Comparison of ENCODE assay signal across 6 cellular contexts in the genomic region with DNA sequence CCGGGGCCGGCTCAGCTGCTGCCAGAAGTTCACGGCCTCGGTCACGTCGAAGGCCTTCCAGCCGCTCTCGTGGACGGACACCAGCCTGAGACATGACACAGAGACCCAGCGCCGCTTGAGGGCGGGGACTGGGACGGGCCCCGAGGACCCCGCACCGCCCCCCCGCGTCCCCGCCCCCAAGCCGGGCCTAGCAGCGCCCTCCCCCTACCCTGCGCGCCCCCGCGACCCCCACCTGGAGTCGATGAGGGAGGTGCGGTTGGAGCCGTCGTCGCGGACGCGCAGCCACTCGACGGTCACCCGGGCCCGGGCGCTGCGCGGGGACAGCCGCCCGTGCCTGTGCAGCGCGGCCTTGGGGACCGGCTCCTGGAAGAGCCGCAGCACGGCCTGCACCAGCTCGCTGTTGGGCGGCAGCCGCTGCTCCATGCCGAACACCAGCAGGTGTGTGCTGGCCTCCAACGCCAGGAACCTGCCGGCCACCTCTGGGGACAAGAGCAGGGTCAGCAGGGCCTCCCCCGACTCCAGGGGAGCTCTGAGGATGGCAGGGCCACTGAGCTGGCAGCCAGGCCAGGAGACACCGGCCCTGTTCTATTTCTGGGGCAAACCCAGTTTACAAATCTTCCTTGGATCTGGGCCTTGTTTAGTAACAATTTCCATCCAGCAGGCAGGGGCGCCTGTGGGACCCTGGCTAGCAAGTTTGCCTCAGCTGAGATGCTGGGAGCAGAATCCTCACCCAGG. TPM values are rescaled to one million over a fixed set of nuclear protein-coding genes. Genes with fewer than 3 reads are reported as not detected.
DNase-seq lines count a peak whose midpoint lies in the region; ATAC-seq, FAIRE-seq and TF ChIP-seq lines count a peak whose summit lies in the region.
"Not testable (repeated sequence)": the region's sequence is repeated elsewhere in the genome, so short reads cannot be mapped to it uniquely, and the experiment has no call there.
"Had no signal": no experiment of that assay in that cellular context is flagged by ENCODE, and none has a peak within 500 bp of the region (broad histone marks: within the 10 kb centered on the region; RNA-seq: fewer than 3 reads in every experiment).

No MANE protein-coding gene starts in this region.

- H2AK5ac ChIP-seq in H9 (ENCODE audit: insufficient read length, low read length), result not testable (repeated sequence)

- not testable (repeated sequence) for H3K36me3 ChIP-seq in colonic mucosa; iPS-15b (ENCODE audit: control insufficient read depth, insufficient read depth, low read length); pancreas

- not testable (repeated sequence) for H3K27me3 Mint-ChIP-seq in H9 (ENCODE audit: low read depth)
- H3K27me3 Mint-ChIP-seq in mesothelial cell of epicardium (ENCODE audit: low read depth), result peaks cover 11% of the 10 kb centered on the region

- H4K8ac ChIP-seq in H9 (replicated peaks; ENCODE audit: insufficient read length, low read depth, low read length), result not testable (repeated sequence)

- H3K27me3 ChIP-seq in H9 (ENCODE audit: insufficient read depth, low read length); colonic mucosa; iPS-15b (ENCODE audit: control insufficient read depth, insufficient read depth, low read length); pancreas: not testable (repeated sequence)

- peaks cover 0 to 13% (median 0%) of the 10 kb centered on the region in 3 experiments; a peak in 5 of 7 replicates for H3K36me3 Mint-ChIP-seq in H9 (ENCODE audit: insufficient read depth in 1 of 3, low read depth in 3 of 3)
- not testable (repeated sequence) for H3K36me3 Mint-ChIP-seq in mesothelial cell of epicardium

- H3K4me3 ChIP-seq in colonic mucosa, result peak overlapping the region; percentile 30
- peak overlapping the region; percentile 23 for H3K4me3 ChIP-seq in iPS-15b (ENCODE audit: low read depth, low read length)
- peak overlapping the region; percentile 1 to 41 (median 14) for H3K4me3 ChIP-seq in pancreas

- not testable (repeated sequence) for H4K5ac ChIP-seq in H9 (ENCODE audit: insufficient read length, low read depth, low read length)

- ATAC-seq in pancreas, result peak in 2 of 4 donors; percentile 33 to 45

- not testable (repeated sequence) for H3K18ac ChIP-seq in H9 (ENCODE audit: insufficient read length, low read depth, low read length)

- H2BK5ac ChIP-seq in H9 (ENCODE audit: insufficient read length, low read length), result not testable (repeated sequence)

- not testable (repeated sequence) for H2BK120ac ChIP-seq in H9 (ENCODE audit: low read depth, low read length, poor library complexity, severe bottlenecking)

- not testable (repeated sequence) for H3K9me3 Mint-ChIP-seq in H9, mesothelial cell of epicardium

- H4K20me1 ChIP-seq in H9 (ENCODE audit: control insufficient read depth, insufficient read depth, insufficient read length), result not testable (repeated sequence)

- H3K9me3 ChIP-seq in H9 (ENCODE audit: control insufficient read depth, low read depth, low read length); colonic mucosa; iPS-15b (ENCODE audit: control insufficient read depth, insufficient read depth, low read length); pancreas: not testable (repeated sequence)

- WGBS in H9 (ENCODE audit: extremely low coverage, insufficient read length, low lambda C conversion rate), result no CpG with 5 or more reads among the region's 56 CpGs
- 15 to 40% methylated on average over 37 to 46 of the region's 56 CpGs for WGBS in pancreas, 2 donors

- H2BK20ac ChIP-seq in H9 (ENCODE audit: low read depth, low read length, poor library complexity, severe bottlenecking), result not testable (repeated sequence)

- H3K23me2 ChIP-seq in H9 (ENCODE audit: insufficient read length, low read depth, low read length, poor library complexity, severe bottlenecking), result not testable (repeated sequence)

- FAIRE-seq in pancreas (lab: Jason Lieb, UNC), result not testable (repeated sequence)

- H4K91ac ChIP-seq in H9 (ENCODE audit: insufficient read length, low read depth, low read length), result not testable (repeated sequence)

- not testable (repeated sequence) for H3K79me1 ChIP-seq in H9 (ENCODE audit: insufficient read depth, low read depth, low read length, poor library complexity, severe bottlenecking)

- not testable (repeated sequence) for DNase-seq in H9; colonic mucosa; mesothelial cell of epicardium (ENCODE audit: low spot score in 2 of 2, unreplicated experiment in 2 of 2)
- DNase-seq in pancreas, result peak in 2 of 6 donors; percentile 24 to 56

- H3K23ac ChIP-seq in H9 (ENCODE audit: insufficient read length, low read depth, low read length), result not testable (repeated sequence)

- H2AFZ ChIP-seq in H9 (ENCODE audit: low read length), result not testable (repeated sequence)

- not testable (repeated sequence) for TF ChIP-seq CTCF in H9 (conservative IDR thresholded peaks at IDR 0.05); colonic mucosa (IDR thresholded peaks at IDR 0.05); mesothelial cell of epicardium (IDR thresholded peaks at IDR 0.05; ENCODE audit: unreplicated experiment); pancreas (IDR thresholded peaks at IDR 0.05)

- not testable (repeated sequence) for H3K79me2 ChIP-seq in H9 (ENCODE audit: insufficient read depth, low read length)

- H3K4me1 Mint-ChIP-seq in H9, result peaks cover 46 to 47% of the 10 kb centered on the region in 2 experiments
- not testable (repeated sequence) for H3K4me1 Mint-ChIP-seq in mesothelial cell of epicardium

- H3T11ph ChIP-seq in H9 (ENCODE audit: low read length), result not testable (repeated sequence)

- H2BK12ac ChIP-seq in H9 (ENCODE audit: insufficient read length, low read depth, low read length), result not testable (repeated sequence)

- H3K4me1 ChIP-seq in H9 (ENCODE audit: insufficient read depth, low read length); colonic mucosa: not testable (repeated sequence)
- H3K4me1 ChIP-seq in iPS-15b (ENCODE audit: control insufficient read depth, insufficient read depth, low read length) (peaks cover 20% of the 10 kb centered on the region), pancreas (peaks cover 28 to 37% (median 32%) of the 10 kb centered on the region in 3 donors)

- peak overlapping the region; percentile 86 for H3K9ac ChIP-seq in H9 (ENCODE audit: extremely low read depth, insufficient read length, low read length)
- H3K9ac ChIP-seq in colonic mucosa (ENCODE audit: low read depth in 2 of 2, low read length in 2 of 2), result peak overlapping the region; percentile 68 to 93
- not testable (repeated sequence) for H3K9ac ChIP-seq in iPS-15b (ENCODE audit: low read depth, low read length)

- not testable (repeated sequence) for H3K56ac ChIP-seq in H9 (ENCODE audit: insufficient read length, low read depth, low read length)

- H3K27ac ChIP-seq in H9 (ENCODE audit: insufficient read length, low read depth, low read length), result not testable (repeated sequence)
- H3K27ac ChIP-seq in colonic mucosa, result peak overlapping the region; percentile 89
- H3K27ac ChIP-seq in pancreas, result peak overlapping the region in 3 of 4 donors; percentile 46 to 94 (median 88)

- not testable (repeated sequence) for H3K14ac ChIP-seq in H9 (ENCODE audit: insufficient read depth, low read length)

- H2BK15ac ChIP-seq in H9 (ENCODE audit: low read depth, low read length), result not testable (repeated sequence)

- H3K4me2 ChIP-seq in H9 (ENCODE audit: insufficient read depth, insufficient read length, low read length), result peak overlapping the region; percentile 36

- intact Hi-C loops in colonic mucosa (cut with DNase I); pancreas (cut with DNase I): not testable (repeated sequence)

- H3K4me3 Mint-ChIP-seq in H9, result peak overlapping the region; percentile 70 to 75
- peak overlapping the region; percentile 46 for H3K4me3 Mint-ChIP-seq in mesothelial cell of epicardium

- H3K4ac ChIP-seq in H9 (ENCODE audit: low read depth, low read length), result not testable (repeated sequence)

- H3K27ac Mint-ChIP-seq in H9, result peak overlapping the region in 1 of 3 experiments; percentile 44; a peak in 1 of 7 replicates
- not testable (repeated sequence) for H3K27ac Mint-ChIP-seq in mesothelial cell of epicardium

RNA-seq across cellular contexts. Expression of a gene that starts 1.2 kb away (rescaled TPM):
- 102 and 107 TPM in 2 replicates for total RNA-seq in H9 (2021)
- total RNA-seq in colonic mucosa, result 100 to 1,000 TPM; 201 to 211 TPM
- 1.6 to 1.7 TPM (median 1.6 TPM) in 3 replicates for total RNA-seq in mesothelial cell of epicardium
- total RNA-seq in pancreas, result 100 to 1,000 TPM in 1 of 6 donors, 10 to 100 TPM in 4, 1 to 10 TPM in 1; 4.1 to 146 (median 55.9) TPM
- 10 to 100 TPM in 1 of 2 donors, 1 to 10 TPM in 1; 8.4 to 57.6 TPM for polyA plus RNA-seq in pancreas
- total RNA-seq: SJSA1 had no signal

RNA-seq across cellular contexts. Expression of a gene that starts 5.5 kb away (rescaled TPM):
- 75.7 and 80.7 TPM in 2 replicates for total RNA-seq in H9 (2021)
- 100 to 1,000 TPM; 124 to 165 TPM for total RNA-seq in colonic mucosa
- 75.7 to 81.5 TPM (median 78.4 TPM) in 3 replicates for total RNA-seq in mesothelial cell of epicardium
- 100 to 1,000 TPM in 1 of 6 donors, 10 to 100 TPM in 5; 56.3 to 124 (median 76.4) TPM for total RNA-seq in pancreas
- 100 to 1,000 TPM in 1 of 2 donors, 10 to 100 TPM in 1; 88.9 to 185 TPM for polyA plus RNA-seq in pancreas

RNA-seq across cellular contexts. Expression of a gene that starts 36.3 kb away (rescaled TPM):
- total RNA-seq in H9 (2021), result 104 TPM in 2 replicates
- total RNA-seq in colonic mucosa, result 10 to 100 TPM; 34.0 to 61.6 TPM
- 36.6 to 38.9 TPM (median 37.0 TPM) in 3 replicates for total RNA-seq in mesothelial cell of epicardium
- total RNA-seq in pancreas, result 10 to 100 TPM; 21.3 to 38.4 (median 30.5) TPM
- 10 to 100 TPM; 69.2 to 88.9 TPM for polyA plus RNA-seq in pancreas

RNA-seq across cellular contexts. Expression of a gene that starts 53.3 kb away (rescaled TPM):
- 16.3 and 16.9 TPM in 2 replicates for total RNA-seq in H9 (2021)
- under 1 TPM; 0.12 to 0.53 TPM for total RNA-seq in colonic mucosa
- total RNA-seq in mesothelial cell of epicardium, result 0.38 to 0.74 TPM (median 0.57 TPM) in 3 replicates
- total RNA-seq in pancreas, result 10 to 100 TPM in 1 of 6 donors, under 1 TPM in 1, not detected in 4; 0.09 to 16.3 TPM
- 1 to 10 TPM in 1 of 2 donors, under 1 TPM in 1; 0.07 to 1.4 TPM for polyA plus RNA-seq in pancreas
- total RNA-seq: SJSA1 had no signal
